In genomic region chr12:101280006-101280505, GRCh38 we compare ENCODE assay signal across 1 cellular context.
TF ChIP-seq lines count a peak whose summit lies in the region.

Gene UTP20 (plus strand): TSS chr12:101280105. CDS start chr12:101280283, 178 bp downstream.

TF ChIP-seq in HepG2, 621 proteins besides CTCF, POLR2A, EP300 and RAD21 (continued from another document and continues in another):
- no peak for TF ChIP-seq ZXDC (CRISPR knock-in tag; IDR thresholded peaks at IDR 0.05)
- TF ChIP-seq ARID3A (IDR thresholded peaks at IDR 0.05; ENCODE audit: low read depth, low read length) = no peak
- TF ChIP-seq PTBP1 (IDR thresholded peaks at IDR 0.05; ENCODE audit: low read depth, low read length, poor library complexity, severe bottlenecking) = no peak
- TF ChIP-seq ZNF513 (CRISPR knock-in tag; conservative IDR thresholded peaks at IDR 0.05) = no peak
- 0 out of 2 replicates have a peak, but pooled peaks have one; percentile 36 for TF ChIP-seq ATF7-NPFF (CRISPR knock-in tag; IDR thresholded peaks at IDR 0.05; ENCODE audit: low read depth)
- no peak for TF ChIP-seq ZNF136 (CRISPR knock-in tag; IDR thresholded peaks at IDR 0.05; ENCODE audit: low read depth)
- no peak for TF ChIP-seq MBD4 (IDR thresholded peaks at IDR 0.05; ENCODE audit: borderline replicate concordance, low read length)
- no peak for TF ChIP-seq GLMP (CRISPR knock-in tag; IDR thresholded peaks at IDR 0.05; ENCODE audit: borderline replicate concordance)
- no peak for TF ChIP-seq SOX6 (IDR thresholded peaks at IDR 0.05)
- TF ChIP-seq SOX6 (CRISPR knock-in tag; IDR thresholded peaks at IDR 0.05) = no peak
- no peak for TF ChIP-seq NFYB (CRISPR knock-in tag; IDR thresholded peaks at IDR 0.05)
- TF ChIP-seq ZBTB8A (CRISPR knock-in tag; IDR thresholded peaks at IDR 0.05; ENCODE audit: borderline replicate concordance, low read depth) = no peak
- 0 out of 2 replicates have a peak, but pooled peaks have one; percentile 59 for TF ChIP-seq ZNF691 (CRISPR knock-in tag; IDR thresholded peaks at IDR 0.05; ENCODE audit: borderline replicate concordance, low read depth)
- no peak for TF ChIP-seq STAT6 (CRISPR knock-in tag; IDR thresholded peaks at IDR 0.05; ENCODE audit: borderline replicate concordance)
- no peak for TF ChIP-seq TEAD2 (CRISPR knock-in tag; IDR thresholded peaks at IDR 0.05)
- no peak for TF ChIP-seq CBX1 (IDR thresholded peaks at IDR 0.05; ENCODE audit: low read depth)
- TF ChIP-seq ZNF574 (CRISPR knock-in tag; IDR thresholded peaks at IDR 0.05) = peak; percentile 78
- no peak for TF ChIP-seq SCMH1 (CRISPR knock-in tag; IDR thresholded peaks at IDR 0.05; ENCODE audit: borderline replicate concordance)
- no peak for TF ChIP-seq ZNF552 (CRISPR knock-in tag; IDR thresholded peaks at IDR 0.05; ENCODE audit: borderline replicate concordance)
- no peak for TF ChIP-seq SSRP1 (CRISPR knock-in tag; IDR thresholded peaks at IDR 0.05)
- no peak for TF ChIP-seq HNF1A (IDR thresholded peaks at IDR 0.05; ENCODE audit: low read depth)
- TF ChIP-seq HNF1A (CRISPR knock-in tag; IDR thresholded peaks at IDR 0.05; ENCODE audit: borderline replicate concordance) = peak; percentile 18; the same call in 1 of the 2 replicates
- no peak for TF ChIP-seq NFRKB (IDR thresholded peaks at IDR 0.05)
- TF ChIP-seq ADNP (CRISPR knock-in tag; IDR thresholded peaks at IDR 0.05) = no peak
- TF ChIP-seq ZNF589 (CRISPR knock-in tag; conservative IDR thresholded peaks at IDR 0.05) = no peak
- TF ChIP-seq POGZ (CRISPR knock-in tag; IDR thresholded peaks at IDR 0.05) = peak; percentile 80; the same call in 1 of the 2 replicates
- TF ChIP-seq ZNF530 (CRISPR knock-in tag; IDR thresholded peaks at IDR 0.05; ENCODE audit: low read depth) = no peak
- peak; percentile 86 for TF ChIP-seq POLR2AphosphoS5 (IDR thresholded peaks at IDR 0.05; ENCODE audit: low read depth, low read length)
- TF ChIP-seq ZNF879 (CRISPR knock-in tag; IDR thresholded peaks at IDR 0.05) = no peak
- no peak for TF ChIP-seq KLF9 (CRISPR knock-in tag; IDR thresholded peaks at IDR 0.05; ENCODE audit: low read depth)
- TF ChIP-seq ZNF556 (CRISPR knock-in tag; IDR thresholded peaks at IDR 0.05; ENCODE audit: borderline replicate concordance) = 0 out of 2 replicates have a peak, but pooled peaks have one; percentile 47
- no peak for TF ChIP-seq NFE2 (CRISPR knock-in tag; IDR thresholded peaks at IDR 0.05)
- TF ChIP-seq MAX (IDR thresholded peaks at IDR 0.05) = peak; percentile 99
- TF ChIP-seq FOXP1 (IDR thresholded peaks at IDR 0.05) = no peak
- no peak for TF ChIP-seq FOXP1 (CRISPR knock-in tag; IDR thresholded peaks at IDR 0.05)
- TF ChIP-seq ZSCAN31 (CRISPR knock-in tag; IDR thresholded peaks at IDR 0.05; ENCODE audit: low read depth) = no peak; the same call in 1 of the 2 replicates
- no peak for TF ChIP-seq ZNF333 (CRISPR knock-in tag; IDR thresholded peaks at IDR 0.05; ENCODE audit: borderline replicate concordance)
- TF ChIP-seq ZNF232 (CRISPR knock-in tag; IDR thresholded peaks at IDR 0.05; ENCODE audit: borderline replicate concordance) = no peak; the same call in 1 of the 2 replicates
- no peak for TF ChIP-seq CSRNP1 (CRISPR knock-in tag; IDR thresholded peaks at IDR 0.05)
- TF ChIP-seq MTA3 (CRISPR knock-in tag; IDR thresholded peaks at IDR 0.05) = no peak
- TF ChIP-seq KDM2A (CRISPR knock-in tag; IDR thresholded peaks at IDR 0.05; ENCODE audit: borderline replicate concordance, low read depth) = peak; percentile 78; the same call in 1 of the 2 replicates
- TF ChIP-seq KLF13 (CRISPR knock-in tag; IDR thresholded peaks at IDR 0.05) = no peak
- no peak for TF ChIP-seq MTF2 (CRISPR knock-in tag; IDR thresholded peaks at IDR 0.05; ENCODE audit: borderline replicate concordance)
- no peak for TF ChIP-seq ZSCAN25 (CRISPR knock-in tag; IDR thresholded peaks at IDR 0.05)
- 0 out of 2 replicates have a peak, but pooled peaks have one; percentile 74 for TF ChIP-seq HOXA5 (CRISPR knock-in tag; IDR thresholded peaks at IDR 0.05)
- peak; percentile 76 for TF ChIP-seq THAP11 (CRISPR knock-in tag; IDR thresholded peaks at IDR 0.05)
